Comparison of ENCODE assay signal across 1 cellular context in genomic region chr6:27471365-27472115, GRCh38.
A peak's percentile ranks its signal among the peaks of the same experiment; 100 is the strongest.
TF ChIP-seq lines count a peak whose summit lies in the region.

No MANE protein-coding gene starts in this region.

TF ChIP-seq in K562, 482 proteins besides CTCF, POLR2A, EP300 and RAD21 (continued from another document):
- TF ChIP-seq GTF3C2 (IDR thresholded peaks at IDR 0.05; ENCODE audit: borderline replicate concordance, extremely low read depth, insufficient read length) (no peak), TBP (optimal IDR thresholded peaks at IDR 0.05; ENCODE audit: low read depth, low read length) (no peak), NFYB (IDR thresholded peaks at IDR 0.05; ENCODE audit: extremely low read depth, insufficient read length) (no peak), HDAC6 (IDR thresholded peaks at IDR 0.05; ENCODE audit: low read depth, low read length) (no peak), HNRNPL (IDR thresholded peaks at IDR 0.05; ENCODE audit: low read depth, low read length) (0 out of 2 replicates have a peak, but pooled peaks have one; percentile 18), MCM5 (IDR thresholded peaks at IDR 0.05; ENCODE audit: low read depth) (no peak), ZNF766 (CRISPR knock-in tag; conservative IDR thresholded peaks at IDR 0.05) (0 out of 2 replicates have a peak, but pooled peaks have one; percentile 26), ZNF76 (CRISPR knock-in tag; IDR thresholded peaks at IDR 0.05; ENCODE audit: borderline replicate concordance) (no peak), CHD4 (IDR thresholded peaks at IDR 0.05; ENCODE audit: insufficient read depth, insufficient replicate concordance, low read depth, low read length, poor library complexity, severe bottlenecking) (no peak), BCL6 (CRISPR knock-in tag; IDR thresholded peaks at IDR 0.05) (no peak), GTF2F1 (IDR thresholded peaks at IDR 0.05; ENCODE audit: low read depth, low read length) (no peak), POLR3G (IDR thresholded peaks at IDR 0.05; ENCODE audit: extremely low read depth, insufficient read length, insufficient replicate concordance) (no peak), CTBP1 (IDR thresholded peaks at IDR 0.05; ENCODE audit: borderline replicate concordance) (no peak)
- TF ChIP-seq, protein P1, sequence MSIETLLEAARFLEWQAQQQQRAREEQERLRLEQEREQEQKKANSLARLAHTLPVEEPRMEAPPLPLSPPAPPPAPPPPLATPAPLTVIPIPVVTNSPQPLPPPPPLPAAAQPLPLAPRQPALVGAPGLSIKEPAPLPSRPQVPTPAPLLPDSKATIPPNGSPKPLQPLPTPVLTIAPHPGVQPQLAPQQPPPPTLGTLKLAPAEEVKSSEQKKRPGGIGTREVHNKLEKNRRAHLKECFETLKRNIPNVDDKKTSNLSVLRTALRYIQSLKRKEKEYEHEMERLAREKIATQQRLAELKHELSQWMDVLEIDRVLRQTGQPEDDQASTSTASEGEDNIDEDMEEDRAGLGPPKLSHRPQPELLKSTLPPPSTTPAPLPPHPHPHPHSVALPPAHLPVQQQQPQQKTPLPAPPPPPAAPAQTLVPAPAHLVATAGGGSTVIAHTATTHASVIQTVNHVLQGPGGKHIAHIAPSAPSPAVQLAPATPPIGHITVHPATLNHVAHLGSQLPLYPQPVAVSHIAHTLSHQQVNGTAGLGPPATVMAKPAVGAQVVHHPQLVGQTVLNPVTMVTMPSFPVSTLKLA (conservative IDR thresholded peaks at IDR 0.05), result no peak
- TF ChIP-seq, protein P2, sequence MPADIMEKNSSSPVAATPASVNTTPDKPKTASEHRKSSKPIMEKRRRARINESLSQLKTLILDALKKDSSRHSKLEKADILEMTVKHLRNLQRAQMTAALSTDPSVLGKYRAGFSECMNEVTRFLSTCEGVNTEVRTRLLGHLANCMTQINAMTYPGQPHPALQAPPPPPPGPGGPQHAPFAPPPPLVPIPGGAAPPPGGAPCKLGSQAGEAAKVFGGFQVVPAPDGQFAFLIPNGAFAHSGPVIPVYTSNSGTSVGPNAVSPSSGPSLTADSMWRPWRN (IDR thresholded peaks at IDR 0.05; ENCODE audit: low read depth), result no peak
TF ChIP-seq in K562: peak in this region for 15.
